In genomic region chr6:7504041-7504440, GRCh38 we compare ENCODE assay signal across 22 cellular contexts. TPM values are rescaled to one million over a fixed set of nuclear protein-coding genes. Genes with fewer than 3 reads are reported as not detected.
DNase-seq lines count a peak whose midpoint lies in the region; ATAC-seq and TF ChIP-seq lines count a peak whose summit lies in the region.
"Had no signal": no experiment of that assay in that cellular context is flagged by ENCODE, and none has a peak within 500 bp of the region (broad histone marks: within the 10 kb centered on the region; RNA-seq: fewer than 3 reads in every experiment).

No MANE protein-coding gene starts in this region.

- H3K36me3 ChIP-seq in HCT116 (ENCODE audit: control insufficient read depth in 1 of 2, insufficient read depth in 2 of 2, low read length in 2 of 2), result no peaks in the 10 kb centered on the region
- H3K36me3 ChIP-seq in mammary epithelial cell (ENCODE audit: insufficient read depth, low read length), result no peaks in the 10 kb centered on the region
- no peaks in the 10 kb centered on the region for H3K36me3 ChIP-seq in hepatocyte (replicated peaks; ENCODE audit: insufficient read depth, low read depth)
- H3K36me3 ChIP-seq in vagina, result no peaks in the 10 kb centered on the region

- no peak overlapping the region for H3K4me3 ChIP-seq in HCT116 (replicated peaks in 1 of 2; ENCODE audit: low read depth in 1 of 2, low read length in 2 of 2)
- H3K4me3 ChIP-seq in mammary epithelial cell (replicated peaks in 1 of 3; ENCODE audit: insufficient read depth in 1 of 3, low read depth in 2 of 3, low read length in 3 of 3), result no peak overlapping the region
- no peak overlapping the region for H3K4me3 ChIP-seq in hepatocyte
- H3K4me3 ChIP-seq in vagina, result no peak overlapping the region
- H3K4me3 ChIP-seq: A549, GM23338, SK-N-MC had no signal

- H3K27me3 ChIP-seq in HCT116 (ENCODE audit: insufficient read depth, low read length), result no peaks in the 10 kb centered on the region
- no peaks in the 10 kb centered on the region for H3K27me3 ChIP-seq in mammary epithelial cell (ENCODE audit: insufficient read depth, low read length)
- no peaks in the 10 kb centered on the region for H3K27me3 ChIP-seq in hepatocyte
- H3K27me3 ChIP-seq in vagina, result no peaks in the 10 kb centered on the region

- DNase-seq in HCT116 (ENCODE audit: low read depth, low spot score), result no peak
- DNase-seq in mammary epithelial cell, result no peak
- no peak for DNase-seq in hepatocyte (ENCODE audit: low spot score)
- DNase-seq in vagina (ENCODE audit: extremely low spot score in 2 of 2), result no peak
- DNase-seq in natural killer cell treated with Interleukin-12 subunit alpha and Interleukin-12 subunit beta and Interleukin-15 and Interleukin-18, amount 100 ng/mL, for 72 hours (ENCODE audit: low spot score), result no peak
- no peak for DNase-seq in midbrain (lab: John Stamatoyannopoulos, UW)
- no peak for DNase-seq in Calu3
- DNase-seq: CD4-positive, alpha-beta T cell; DMS153; HCEC 1CT; MV-4-11; NCI-H1694; NCI-H2081; NCI-H2171 treated with DMSO at 0.1 percent for 48 hours; NCI-H446; NCI-H526; Right ventricle myocardium superior; SW 1271 had no signal

- intact Hi-C loops in HCT116 (cut with micrococcal nuclease), result no loop called here
- intact Hi-C loops in mammary epithelial cell (cut with micrococcal nuclease), result loop anchor here (2.0 kb wide), 3 partner anchors 29 to 79 kb away; no protein-coding TSS in a partner anchor
- intact Hi-C loops in vagina (cut with DNase I), result no loop called here
- intact Hi-C loops in Calu3 (cut with micrococcal nuclease; ENCODE audit: unreplicated experiment), result no loop called here

- H3K9me2 ChIP-seq in HCT116 (ENCODE audit: insufficient read depth) (no peaks in the 10 kb centered on the region), hepatocyte (replicated peaks; ENCODE audit: insufficient read depth) (no peaks in the 10 kb centered on the region)

- TF ChIP-seq POLR2A in HCT116 (IDR thresholded peaks at IDR 0.05; ENCODE audit: borderline replicate concordance, extremely low read depth, insufficient read depth, insufficient read length) (no peak), vagina (IDR thresholded peaks at IDR 0.05) (no peak)

- H3K4me1 ChIP-seq in HCT116 (ENCODE audit: control insufficient read depth in 1 of 2, insufficient read depth in 2 of 2, low read length in 2 of 2) (peaks cover 24 to 44% of the 10 kb centered on the region in 2 experiments), mammary epithelial cell (ENCODE audit: insufficient read depth, low read length) (peaks cover 23% of the 10 kb centered on the region), hepatocyte (ENCODE audit: insufficient read depth) (peaks cover 7% of the 10 kb centered on the region), vagina (no peaks in the 10 kb centered on the region)

- H3K4me1 Mint-ChIP-seq in natural killer cell treated with Interleukin-12 subunit alpha and Interleukin-12 subunit beta and Interleukin-15 and Interleukin-18, amount 100 ng/mL, for 72 hours (ENCODE audit: low read depth in 2 of 2), result no peaks in the 10 kb centered on the region
- H3K4me1 Mint-ChIP-seq in Calu3 (ENCODE audit: low read depth, unreplicated experiment), result peaks cover 13% of the 10 kb centered on the region

- H3K9me3 ChIP-seq in HCT116 (ENCODE audit: control insufficient read depth in 1 of 2, insufficient read depth in 1 of 2, low read depth in 1 of 2, low read length in 2 of 2) (no peaks in the 10 kb centered on the region), mammary epithelial cell (replicated peaks; ENCODE audit: insufficient read depth, low read length) (no peaks in the 10 kb centered on the region), hepatocyte (ENCODE audit: low read depth) (no peaks in the 10 kb centered on the region), vagina (no peaks in the 10 kb centered on the region)
- H3K9me3 ChIP-seq: A549 had no signal

- no peak overlapping the region for H2AFZ ChIP-seq in HCT116 (ENCODE audit: low read depth, low read length, poor library complexity, severe bottlenecking)
- no peak overlapping the region for H2AFZ ChIP-seq in mammary epithelial cell (ENCODE audit: low read depth, low read length)
- H2AFZ ChIP-seq in hepatocyte, result no peak overlapping the region
- H2AFZ ChIP-seq: GM23338 had no signal

- CTCF ChIA-PET in HCT116 (lab: Charles Lee) (no interaction called here), mammary epithelial cell (lab: Charles Lee; ENCODE audit: low non-redundant PET) (no interaction called here), Calu3 (lab: Charles Lee) (no interaction called here)

- TF ChIP-seq CTCF in HCT116 (IDR thresholded peaks at IDR 0.05 in 2 of 3, conservative IDR thresholded peaks at IDR 0.05 in 1 of 3; ENCODE audit: borderline replicate concordance in 1 of 3, insufficient read depth in 1 of 3, low read depth in 2 of 3, low read length in 2 of 3), result no peak
- no peak for TF ChIP-seq CTCF in mammary epithelial cell (conservative IDR thresholded peaks at IDR 0.05 in 1 of 2, IDR thresholded peaks at IDR 0.05 in 1 of 2; ENCODE audit: extremely low read depth in 1 of 2, insufficient read depth in 1 of 2, low read depth in 1 of 2, low read length in 2 of 2)
- no peak for TF ChIP-seq CTCF in hepatocyte (IDR thresholded peaks at IDR 0.05; ENCODE audit: poor library complexity)
- TF ChIP-seq CTCF in vagina (IDR thresholded peaks at IDR 0.05), result no peak
- no peak for TF ChIP-seq CTCF in Calu3 (IDR thresholded peaks at IDR 0.05; ENCODE audit: unreplicated experiment)

- H3K79me2 ChIP-seq in HCT116 (ENCODE audit: insufficient read depth, low read length) (no peaks in the 10 kb centered on the region), mammary epithelial cell (ENCODE audit: insufficient read depth, low read length) (no peaks in the 10 kb centered on the region), hepatocyte (no peaks in the 10 kb centered on the region)

- dilution Hi-C loops in mammary epithelial cell (cut with HindIII; ENCODE audit: low sequenced_read_pairs), result no loop called here

- H4K20me1 ChIP-seq in HCT116 (ENCODE audit: insufficient read depth) (no peaks in the 10 kb centered on the region), mammary epithelial cell (ENCODE audit: insufficient read depth, low read length) (no peaks in the 10 kb centered on the region), hepatocyte (ENCODE audit: insufficient read depth, poor library complexity, severe bottlenecking) (no peaks in the 10 kb centered on the region)

- H3K27ac ChIP-seq in HCT116 (ENCODE audit: low read depth, low read length), result no peak overlapping the region
- H3K27ac ChIP-seq in mammary epithelial cell (ENCODE audit: insufficient read depth, low read depth, low read length), result peak overlapping the region; percentile 100
- peak overlapping the region; percentile 96 for H3K27ac ChIP-seq in hepatocyte
- peak overlapping the region; percentile 57 for H3K27ac ChIP-seq in vagina
- H3K27ac ChIP-seq: SK-N-MC had no signal

- no peak overlapping the region for H3K4me3 Mint-ChIP-seq in natural killer cell treated with Interleukin-12 subunit alpha and Interleukin-12 subunit beta and Interleukin-15 and Interleukin-18, amount 100 ng/mL, for 72 hours
- H3K4me3 Mint-ChIP-seq in Calu3 (ENCODE audit: low read depth, unreplicated experiment), result no peak overlapping the region
- H3K4me3 Mint-ChIP-seq: CD4-positive, alpha-beta T cell; GM23338; IgD-negative memory B cell had no signal

- H3K36me3 Mint-ChIP-seq in natural killer cell treated with Interleukin-12 subunit alpha and Interleukin-12 subunit beta and Interleukin-15 and Interleukin-18, amount 100 ng/mL, for 72 hours, result no peaks in the 10 kb centered on the region
- no peaks in the 10 kb centered on the region for H3K36me3 Mint-ChIP-seq in Calu3 (ENCODE audit: insufficient read depth, unreplicated experiment)
- H3K36me3 Mint-ChIP-seq: IgD-negative memory B cell had no signal

- TF ChIP-seq RAD21 in HCT116 (IDR thresholded peaks at IDR 0.05; ENCODE audit: low read depth), result no peak

- no peak for ATAC-seq in HCT116
- no peak for ATAC-seq in natural killer cell treated with Interleukin-12 subunit alpha and Interleukin-12 subunit beta and Interleukin-15 and Interleukin-18, amount 100 ng/mL, for 72 hours
- ATAC-seq: A549, GM23338 had no signal

- in situ Hi-C loops in mammary epithelial cell (cut with MboI; ENCODE audit: low sequenced_read_pairs in 2 of 2), result no loop called here

- WGBS in mammary epithelial cell (ENCODE audit: low coverage, missing lambda C conversion rate), result 69% methylated on average over 6 of the region's 6 CpGs
- WGBS in hepatocyte (ENCODE audit: low lambda C conversion rate, missing lambda C conversion rate), result 92% methylated on average over 6 of the region's 6 CpGs

- BruUV-seq in HCT116 (replicated peaks; lab: Mats Ljungman, UMichigan), result no TSS peak
- no TSS peak for BruUV-seq in mammary epithelial cell (replicated peaks; lab: Mats Ljungman, UMichigan)
- BruUV-seq in Calu3 (replicated peaks; lab: Mats Ljungman, UMichigan), result no TSS peak

- H3K9ac ChIP-seq in HCT116 (ENCODE audit: low read length) (no peak overlapping the region), mammary epithelial cell (ENCODE audit: insufficient read depth, low read length) (no peak overlapping the region)

- peaks cover 17 to 23% of the 10 kb centered on the region in 2 donors for H3K27me3 Mint-ChIP-seq in natural killer cell treated with Interleukin-12 subunit alpha and Interleukin-12 subunit beta and Interleukin-15 and Interleukin-18, amount 100 ng/mL, for 72 hours
- H3K27me3 Mint-ChIP-seq in Calu3 (ENCODE audit: unreplicated experiment), result no peaks in the 10 kb centered on the region

- POLR2A ChIA-PET in HCT116 (lab: Charles Lee), result no interaction called here

- H3K27ac Mint-ChIP-seq in natural killer cell treated with Interleukin-12 subunit alpha and Interleukin-12 subunit beta and Interleukin-15 and Interleukin-18, amount 100 ng/mL, for 72 hours, result no peak overlapping the region
- H3K27ac Mint-ChIP-seq in Calu3 (ENCODE audit: unreplicated experiment), result no peak overlapping the region
- H3K27ac Mint-ChIP-seq: CD4-positive, alpha-beta T cell; IgD-negative memory B cell had no signal

- no peaks in the 10 kb centered on the region for H3K9me3 Mint-ChIP-seq in natural killer cell treated with Interleukin-12 subunit alpha and Interleukin-12 subunit beta and Interleukin-15 and Interleukin-18, amount 100 ng/mL, for 72 hours
- no peaks in the 10 kb centered on the region for H3K9me3 Mint-ChIP-seq in Calu3 (ENCODE audit: low read depth, unreplicated experiment)
- H3K9me3 Mint-ChIP-seq: CD4-positive, alpha-beta T cell; GM23338; IgD-negative memory B cell had no signal

- RAD21 ChIA-PET in HCT116 (lab: Charles Lee; ENCODE audit: low non-redundant PET in 1 of 2, low total read pairs in 2 of 2, uncharacterized antibody in 2 of 2, unreplicated experiment in 2 of 2), result interaction anchor here in 1 of 2 experiments (1.3 kb wide), 1 partner anchor 36 kb away, joined by 3 read pairs; no protein-coding TSS in a partner anchor

- H3K4me2 ChIP-seq in HCT116 (ENCODE audit: low read length) (peak overlapping the region; percentile 82; the same call in 1 of the 2 replicates), mammary epithelial cell (ENCODE audit: insufficient read depth, low read depth, low read length) (no peak overlapping the region), hepatocyte (no peak overlapping the region)
- H3K4me2 ChIP-seq: GM23338 had no signal

RNA-seq across cellular contexts. Expression of gene DSP, which starts 37.4 kb away (rescaled TPM):
- total RNA-seq in HCT116 (2021; ENCODE audit: unreplicated experiment) (104 TPM), mammary epithelial cell (100 to 1,000 TPM; 397 to 468 TPM), hepatocyte (123 and 156 TPM in 2 replicates), vagina (802 TPM), Calu3 (2022) (46.4 and 57.7 TPM in 2 replicates)
- 56.2 and 65.6 TPM in 2 replicates for polyA plus RNA-seq in HCT116 (2012)
- polyA plus RNA-seq in mammary epithelial cell (93.5 TPM), hepatocyte (73.7 and 78.1 TPM in 2 replicates)
- polyA minus RNA-seq in mammary epithelial cell, result 473 TPM
- total RNA-seq in natural killer cell treated with Interleukin-12 subunit alpha and Interleukin-12 subunit beta and Interleukin-15 and Interleukin-18, amount 100 ng/mL, for 72 hours, result not detected

Comparison
In these comparisons a context has a peak if more than half of its experiments do, and no peak if none do; other contexts are left out.
1. RNA of gene DSP, which starts 37.4 kb away (total RNA-seq): 802 TPM in vagina (single experiment), 397 to 468 TPM in mammary epithelial cell, 123 to 156 TPM in hepatocyte, 104 TPM in HCT116 (single experiment) and 46.4 to 57.7 TPM in Calu3; not detected in natural killer cell treated with Interleukin-12 subunit alpha and Interleukin-12 subunit beta and Interleukin-15 and Interleukin-18, amount 100 ng/mL, for 72 hours; every median in the first group is over 10 times any median in the second.